ENCODE assay signal across 2 cellular contexts in the genomic region with DNA sequence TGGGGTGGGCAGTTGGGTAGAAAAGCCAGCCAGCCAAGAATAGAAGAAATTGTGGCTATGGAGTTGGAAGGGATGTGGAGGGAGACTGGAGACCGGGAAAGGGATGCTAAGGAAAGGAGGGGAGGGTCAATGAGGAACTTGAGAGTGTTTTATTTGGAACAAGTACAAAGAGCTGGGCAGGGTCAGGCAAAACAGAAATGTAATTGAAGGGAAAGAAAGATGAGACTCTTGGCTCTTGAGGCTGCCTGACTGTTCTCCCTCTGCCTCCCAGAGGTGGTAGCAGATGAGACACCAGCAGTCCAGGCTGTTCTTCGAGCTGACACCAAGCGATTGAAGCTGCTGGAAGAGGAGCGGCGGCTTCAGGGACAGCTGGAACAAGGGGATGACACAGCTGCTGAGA.
TF ChIP-seq lines count a peak whose summit lies in the region.

No MANE protein-coding gene starts in this region.

TF ChIP-seq in GM12891, 5 proteins besides CTCF, POLR2A, EP300 and RAD21:
- TF ChIP-seq PAX5 (IDR thresholded peaks at IDR 0.05; ENCODE audit: insufficient read depth, low read length, severe bottlenecking) = no peak
- TF ChIP-seq SPI1 (IDR thresholded peaks at IDR 0.05; ENCODE audit: low read depth, low read length) = no peak
- no peak for TF ChIP-seq POLR2AphosphoS5 (IDR thresholded peaks at IDR 0.05; ENCODE audit: low read depth, low read length)
- TF ChIP-seq POU2F2 (IDR thresholded peaks at IDR 0.05; ENCODE audit: low read depth, low read length) = no peak
- TF ChIP-seq TAF1 (IDR thresholded peaks at IDR 0.05; ENCODE audit: low read depth, low read length) = no peak

TF ChIP-seq in K562, 482 proteins besides CTCF, POLR2A, EP300 and RAD21:
- no peak for TF ChIP-seq ARHGAP35 (IDR thresholded peaks at IDR 0.05; ENCODE audit: partially characterized antibody)
- TF ChIP-seq POLR2AphosphoS5 (IDR thresholded peaks at IDR 0.05; ENCODE audit: control insufficient read depth, insufficient read depth, low read depth, low read length) = 0 out of 2 replicates have a peak, but pooled peaks have one; percentile 11
